8 cellular contexts compared by ENCODE assay signal in genomic region chr16:81077077-81077940, GRCh38. TPM values are rescaled to one million over a fixed set of nuclear protein-coding genes. Genes with fewer than 3 reads are reported as not detected.
DNase-seq lines count a peak whose midpoint lies in the region; ATAC-seq, FAIRE-seq and TF ChIP-seq lines count a peak whose summit lies in the region.

TSS of gene C16orf46 (minus strand) at chr16:81077238. CDS start at chr16:81063955, 13,283 bp downstream.

- no peaks in the 10 kb centered on the region for H3K27me3 Mint-ChIP-seq in neural crest cell (ENCODE audit: low read depth)
- H3K27me3 Mint-ChIP-seq in stimulated activated naive CD8-positive, alpha-beta T cell treated with anti-CD3 and anti-CD28 coated beads, Interleukin-15, amount 100 ng/mL, for 72 hours, result no peaks in the 10 kb centered on the region

- no peak for TF ChIP-seq CTCF in foreskin keratinocyte (conservative IDR thresholded peaks at IDR 0.05)
- TF ChIP-seq CTCF in neural crest cell (conservative IDR thresholded peaks at IDR 0.05), result no peak

- FAIRE-seq in G401.6 (lab: Jason Lieb, UNC), result peak; percentile 62

- H3K4me3 Mint-ChIP-seq in neural crest cell, result no peak within 1 kb of the TSS
- H3K4me3 Mint-ChIP-seq in stimulated activated naive CD8-positive, alpha-beta T cell treated with anti-CD3 and anti-CD28 coated beads, Interleukin-15, amount 100 ng/mL, for 72 hours, result peak within 1 kb of the TSS in 1 of 2 donors; percentile 31

- no peaks in the 10 kb centered on the region for H3K36me3 Mint-ChIP-seq in neural crest cell (ENCODE audit: low read depth)

- peak within 1 kb of the TSS; percentile 70 for H3K27ac ChIP-seq in foreskin keratinocyte

- H3K36me3 ChIP-seq in HAP-1 (replicated peaks), result peaks cover 3% of the 10 kb centered on the region; the same call in 1 of the 2 replicates
- no peaks in the 10 kb centered on the region for H3K36me3 ChIP-seq in MG63

- H3K9me3 Mint-ChIP-seq in neural crest cell, result no peaks in the 10 kb centered on the region
- H3K9me3 Mint-ChIP-seq in stimulated activated naive CD8-positive, alpha-beta T cell treated with anti-CD3 and anti-CD28 coated beads, Interleukin-15, amount 100 ng/mL, for 72 hours, result no peaks in the 10 kb centered on the region

- H3K27me3 ChIP-seq in HAP-1 (ENCODE audit: low read depth) (no peaks in the 10 kb centered on the region), MG63 (no peaks in the 10 kb centered on the region), foreskin keratinocyte (no peaks in the 10 kb centered on the region)

- in situ Hi-C loops in HAP-1 (cut with MboI; ENCODE audit: low sequenced_read_pairs), result no loop called here

- peak within 1 kb of the TSS; percentile 55 for H3K4me3 ChIP-seq in HAP-1
- H3K4me3 ChIP-seq in MG63, result peak within 1 kb of the TSS; percentile 74

- H3K9me3 ChIP-seq in HAP-1 (no peaks in the 10 kb centered on the region), MG63 (no peaks in the 10 kb centered on the region)

- H3K4me1 ChIP-seq in HAP-1, result peaks cover 7% of the 10 kb centered on the region; the same call in 1 of the 2 replicates
- no peaks in the 10 kb centered on the region for H3K4me1 ChIP-seq in foreskin keratinocyte

- TF ChIP-seq POLR2A in Raji (IDR thresholded peaks at IDR 0.05; ENCODE audit: insufficient read depth, low read depth, low read length), result peak; percentile 73

- ATAC-seq in foreskin keratinocyte, result peak; percentile 96
- peak; percentile 96 for ATAC-seq in stimulated activated naive CD8-positive, alpha-beta T cell treated with anti-CD3 and anti-CD28 coated beads, Interleukin-15, amount 100 ng/mL, for 72 hours

- peaks cover 4% of the 10 kb centered on the region for H3K4me1 Mint-ChIP-seq in neural crest cell
- no peaks in the 10 kb centered on the region for H3K4me1 Mint-ChIP-seq in stimulated activated naive CD8-positive, alpha-beta T cell treated with anti-CD3 and anti-CD28 coated beads, Interleukin-15, amount 100 ng/mL, for 72 hours

- peak within 1 kb of the TSS; percentile 97 for H3K27ac Mint-ChIP-seq in neural crest cell (ENCODE audit: unreplicated experiment)
- H3K27ac Mint-ChIP-seq in stimulated activated naive CD8-positive, alpha-beta T cell treated with anti-CD3 and anti-CD28 coated beads, Interleukin-15, amount 100 ng/mL, for 72 hours, result no peak within 1 kb of the TSS

- DNase-seq in HAP-1 (ENCODE audit: low spot score in 2 of 2) (peak; percentile 85 to 98), MG63 (peak; percentile 92), activated gamma-delta T cell (lab: John Stamatoyannopoulos, UW) (peak; percentile 92), foreskin keratinocyte (peak; percentile 87 to 95), neural crest cell (ENCODE audit: low read depth, low spot score) (peak; percentile 96)
- DNase-seq in stimulated activated naive CD8-positive, alpha-beta T cell treated with anti-CD3 and anti-CD28 coated beads, Interleukin-15, amount 100 ng/mL, for 72 hours, result peak; percentile 97 to 99

RNA-seq across cellular contexts. Expression of gene C16orf46, which starts in this region (rescaled TPM):
- total RNA-seq in MG63 (2014; rRNA removed; shearing (Covaris generic); ENCODE audit: low replicate concordance), result 0.07 TPM in 1 of 2 replicates, not detected in the other
- total RNA-seq in foreskin keratinocyte (0.24 and 0.25 TPM in 2 replicates), neural crest cell (1.8 and 2.1 TPM in 2 replicates)
- 0.08 and 0.19 TPM in 2 replicates for polyA plus RNA-seq in foreskin keratinocyte

Comparison
In these comparisons a context has a peak if more than half of its experiments do, and no peak if none do; other contexts are left out.
1. Peak in every context shown above with its lines: DNase-seq, ATAC-seq, H3K4me3 ChIP-seq and H3K27ac ChIP-seq.
2. Peak in DNase-seq and H3K4me3 ChIP-seq in MG63; RNA of the gene not detected or under 1 TPM.
3. Peak in DNase-seq, ATAC-seq and H3K27ac ChIP-seq in foreskin keratinocyte; RNA of the gene not detected or under 1 TPM.